Comparison of ENCODE assay signal across 17 cellular contexts in the genomic region with DNA sequence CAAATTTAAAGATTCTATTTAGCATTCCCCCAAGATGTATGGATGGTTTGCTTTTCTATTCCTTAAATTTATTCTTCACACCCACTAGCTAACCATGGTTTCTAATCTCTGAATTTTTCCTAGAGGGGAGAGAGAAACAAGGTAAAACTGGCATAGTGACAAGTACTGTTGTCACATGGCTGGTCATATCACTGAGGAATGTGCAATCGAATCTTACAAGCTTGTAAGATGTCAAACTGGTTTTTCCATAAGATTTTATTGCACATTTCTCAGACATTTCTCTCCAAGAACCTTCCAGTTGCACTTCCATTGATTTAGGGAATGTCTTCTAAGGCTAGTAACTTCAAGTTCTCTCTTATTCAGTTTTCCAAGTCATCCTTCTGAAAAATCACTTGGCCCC.
DNase-seq lines count a peak whose midpoint lies in the region; ATAC-seq and TF ChIP-seq lines count a peak whose summit lies in the region.
"Had no signal": no experiment of that assay in that cellular context is flagged by ENCODE, and none has a peak within 500 bp of the region (broad histone marks: within the 10 kb centered on the region; RNA-seq: fewer than 3 reads in every experiment).

No MANE protein-coding gene starts in this region.

- H3K4ac ChIP-seq in trophoblast cell (ENCODE audit: low read depth, low read length), result no peak overlapping the region

- H4K20me1 ChIP-seq in PC-3 (ENCODE audit: low read length) (no peaks in the 10 kb centered on the region), hepatocyte (ENCODE audit: insufficient read depth, poor library complexity, severe bottlenecking) (no peaks in the 10 kb centered on the region)
- H4K20me1 ChIP-seq: BLaER1 had no signal

- H3K18ac ChIP-seq in trophoblast cell (ENCODE audit: low read length), result no peak overlapping the region

- H3K4me3 ChIP-seq in PC-3 (ENCODE audit: low read length), result peak overlapping the region; percentile 22
- no peak overlapping the region for H3K4me3 ChIP-seq in hepatocyte
- H3K4me3 ChIP-seq in trophoblast cell (ENCODE audit: low read depth, low read length), result no peak overlapping the region
- H3K4me3 ChIP-seq in effector memory CD4-positive, alpha-beta T cell (ENCODE audit: insufficient read depth, low read depth, low read length, poor library complexity, severe bottlenecking), result no peak overlapping the region
- H3K4me3 ChIP-seq: BLaER1, SJSA1 had no signal

- no TSS peak for BruUV-seq in PC-3 (replicated peaks; lab: Mats Ljungman, UMichigan)

- H4K8ac ChIP-seq in trophoblast cell (ENCODE audit: low read depth, low read length), result no peak overlapping the region

- no peak overlapping the region for H2AK5ac ChIP-seq in trophoblast cell (ENCODE audit: low read length)

- H3K9ac ChIP-seq in PC-3 (ENCODE audit: low read length) (no peak overlapping the region), trophoblast cell (ENCODE audit: low read length) (no peak overlapping the region)
- H3K9ac ChIP-seq: BLaER1 had no signal

- peaks cover 3% of the 10 kb centered on the region for H3K79me1 ChIP-seq in trophoblast cell (ENCODE audit: low read length)

- H2BK120ac ChIP-seq in trophoblast cell (ENCODE audit: insufficient read depth, low read length, poor library complexity), result no peak overlapping the region

- H3K23ac ChIP-seq in trophoblast cell (ENCODE audit: low read length), result no peak overlapping the region

- TF ChIP-seq CTCF in PC-3 (conservative IDR thresholded peaks at IDR 0.05; ENCODE audit: low read depth, low read length), result no peak
- no peak for TF ChIP-seq CTCF in hepatocyte (IDR thresholded peaks at IDR 0.05; ENCODE audit: poor library complexity)

- intact Hi-C loops in PC-3 (cut with micrococcal nuclease), result no loop called here

- no peak overlapping the region for H2BK12ac ChIP-seq in trophoblast cell (ENCODE audit: low read length)

- no peak overlapping the region for H4K91ac ChIP-seq in trophoblast cell (ENCODE audit: low read depth, low read length)

- H3K27me3 ChIP-seq in PC-3 (ENCODE audit: low read length), result no peaks in the 10 kb centered on the region
- H3K27me3 ChIP-seq in hepatocyte, result no peaks in the 10 kb centered on the region
- no peaks in the 10 kb centered on the region for H3K27me3 ChIP-seq in trophoblast cell (ENCODE audit: insufficient read depth, low read length)
- H3K27me3 ChIP-seq in effector memory CD4-positive, alpha-beta T cell (replicated peaks; ENCODE audit: control insufficient read depth, insufficient read depth, low read length, poor library complexity, severe bottlenecking), result no peaks in the 10 kb centered on the region
- H3K27me3 ChIP-seq: BLaER1, SJSA1 had no signal

- H3K9me2 ChIP-seq in PC-3 (replicated peaks; ENCODE audit: low read length) (no peaks in the 10 kb centered on the region), hepatocyte (replicated peaks; ENCODE audit: insufficient read depth) (no peaks in the 10 kb centered on the region)

- H2AFZ ChIP-seq in PC-3 (ENCODE audit: low read length) (no peak overlapping the region), hepatocyte (no peak overlapping the region), trophoblast cell (ENCODE audit: insufficient read depth, low read length, poor library complexity) (no peak overlapping the region)

- H3K79me2 ChIP-seq in PC-3 (ENCODE audit: low read length) (no peaks in the 10 kb centered on the region), hepatocyte (no peaks in the 10 kb centered on the region), trophoblast cell (ENCODE audit: control insufficient read depth, insufficient read depth, low read length, poor library complexity) (no peaks in the 10 kb centered on the region)

- ATAC-seq in PC-3 (peak; percentile 75), HG03521 (IDR thresholded peaks at IDR 0.05; ENCODE audit: unreplicated experiment) (no peak)
- ATAC-seq: HepG2 had no signal

- H3K4me2 ChIP-seq in PC-3 (ENCODE audit: low read length) (peak overlapping the region; percentile 58), hepatocyte (peak overlapping the region; percentile 31), trophoblast cell (ENCODE audit: low read length) (no peak overlapping the region)
- H3K4me2 ChIP-seq: BLaER1 had no signal

- no peak overlapping the region for H2BK5ac ChIP-seq in trophoblast cell (ENCODE audit: low read depth, low read length, poor library complexity)

- H4K12ac ChIP-seq in trophoblast cell (ENCODE audit: low read depth, low read length), result no peak overlapping the region

- H3F3A ChIP-seq in PC-3 (ENCODE audit: low read length, unreplicated experiment), result peaks cover 5% of the 10 kb centered on the region

- POLR2A ChIA-PET in PC-3 (lab: Charles Lee; ENCODE audit: unreplicated experiment), result no interaction called here

- H3K14ac ChIP-seq in trophoblast cell (ENCODE audit: low read length), result no peak overlapping the region

- H3K9me3 ChIP-seq in PC-3 (ENCODE audit: low read length) (0 out of 2 replicates have a peak, but pooled peaks cover 5% of the 10 kb centered on the region), hepatocyte (ENCODE audit: low read depth) (no peaks in the 10 kb centered on the region), trophoblast cell (ENCODE audit: insufficient read depth, low read depth, low read length) (no peaks in the 10 kb centered on the region)
- no peaks in the 10 kb centered on the region for H3K9me3 ChIP-seq in effector memory CD4-positive, alpha-beta T cell (ENCODE audit: control insufficient read depth, low read length)
- H3K9me3 ChIP-seq: SJSA1 had no signal

- CTCF ChIA-PET in PC-3 (lab: Charles Lee), result no interaction called here

- H3K27ac ChIP-seq in PC-3 (ENCODE audit: low read length) (peak overlapping the region; percentile 53), hepatocyte (peak overlapping the region; percentile 25), trophoblast cell (ENCODE audit: low read depth, low read length) (peak overlapping the region; percentile 34)
- no peak overlapping the region for H3K27ac ChIP-seq in effector memory CD4-positive, alpha-beta T cell (ENCODE audit: insufficient read depth, low read length, poor library complexity, severe bottlenecking)
- H3K27ac ChIP-seq: BLaER1, SJSA1 had no signal

- DNase-seq in HT-29 (ENCODE audit: low spot score) (peak; percentile 81), PC-3 (peak; percentile 100), hepatocyte (ENCODE audit: low spot score) (peak; percentile 50), trophoblast cell (peak; percentile 43 to 92), DMS79 (lab: John Stamatoyannopoulos, UW) (no peak), NCI-H2171 treated with DMSO at 0.1 percent for 48 hours (lab: John Stamatoyannopoulos, UW) (no peak)
- no peak for DNase-seq in effector memory CD4-positive, alpha-beta T cell
- DNase-seq: DMS79 treated with DMSO at 0.1 percent for 48 hours, GF-D8, NCI-H1417, NCI-H1930, NCI-H510A treated with DMSO at 0.1 percent for 48 hours, SW 1271 had no signal

- H3K36me3 ChIP-seq in PC-3 (ENCODE audit: low read depth, low read length), result no peaks in the 10 kb centered on the region
- H3K36me3 ChIP-seq in hepatocyte (replicated peaks; ENCODE audit: insufficient read depth, low read depth), result no peaks in the 10 kb centered on the region
- no peaks in the 10 kb centered on the region for H3K36me3 ChIP-seq in trophoblast cell (ENCODE audit: control insufficient read depth in 1 of 2, insufficient read depth in 2 of 2, low read length in 2 of 2)
- H3K36me3 ChIP-seq in effector memory CD4-positive, alpha-beta T cell (ENCODE audit: control insufficient read depth, insufficient read depth, low read length), result no peaks in the 10 kb centered on the region
- H3K36me3 ChIP-seq: BLaER1, SJSA1 had no signal

- 27% methylated on average over 1 of the region's 1 CpG for WGBS in hepatocyte (ENCODE audit: low lambda C conversion rate, missing lambda C conversion rate)
- no CpG with 5 or more reads among the region's 1 CpG for WGBS in trophoblast cell (ENCODE audit: extremely low coverage, insufficient coverage, insufficient read length)

- H3K4me1 ChIP-seq in PC-3 (ENCODE audit: insufficient read depth, low read length), result peaks cover 23% of the 10 kb centered on the region
- peaks cover 16% of the 10 kb centered on the region for H3K4me1 ChIP-seq in hepatocyte (ENCODE audit: insufficient read depth)
- peaks cover 2 to 11% of the 10 kb centered on the region in 2 experiments for H3K4me1 ChIP-seq in trophoblast cell (ENCODE audit: control insufficient read depth in 1 of 2, insufficient read depth in 2 of 2, low read length in 2 of 2)
- H3K4me1 ChIP-seq in effector memory CD4-positive, alpha-beta T cell (ENCODE audit: control insufficient read depth, insufficient read depth, low read length, poor library complexity, severe bottlenecking), result no peaks in the 10 kb centered on the region
- H3K4me1 ChIP-seq: SJSA1 had no signal

Comparison
In these comparisons a context has a peak if more than half of its experiments do, and no peak if none do; other contexts are left out.
1. DNase-seq: peak in HT-29 (single experiment), PC-3 (single experiment), hepatocyte (single experiment) and trophoblast cell (2 of 2); none in DMS79 (single experiment), effector memory CD4-positive, alpha-beta T cell (0 of 3) and NCI-H2171 treated with DMSO at 0.1 percent for 48 hours (single experiment).